In the genomic region with DNA sequence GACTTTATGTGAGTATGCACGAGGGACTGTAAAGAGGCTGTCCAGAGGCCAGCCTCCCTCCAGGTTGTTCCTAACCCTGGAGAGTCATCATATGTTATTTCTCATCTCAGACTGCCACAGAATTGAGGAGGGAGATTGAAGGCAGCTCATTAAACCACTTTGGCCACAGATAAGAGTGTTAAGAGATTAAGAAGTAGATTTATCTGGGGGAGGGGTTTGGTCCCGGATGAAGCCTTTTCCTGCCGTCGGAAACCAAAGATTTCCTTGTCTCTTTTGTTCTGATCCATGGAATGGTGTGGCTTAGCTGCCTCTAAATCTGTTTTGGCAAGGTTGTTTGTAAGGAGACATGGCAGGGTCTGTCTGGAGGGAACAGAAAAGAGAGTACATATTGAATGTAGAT, we compare ENCODE assay signal across 18 cellular contexts.
DNase-seq lines count a peak whose midpoint lies in the region; ATAC-seq and TF ChIP-seq lines count a peak whose summit lies in the region.
"Had no signal": no experiment of that assay in that cellular context is flagged by ENCODE, and none has a peak within 500 bp of the region (broad histone marks: within the 10 kb centered on the region; RNA-seq: fewer than 3 reads in every experiment).

No MANE protein-coding gene starts in this region.

- no peak overlapping the region for H2AFZ ChIP-seq in neural progenitor cell (replicated peaks)
- H2AFZ ChIP-seq: GM23248 had no signal

- TF ChIP-seq CTCF in neural progenitor cell (IDR thresholded peaks at IDR 0.05), result no peak

- H3K36me3 Mint-ChIP-seq in neural progenitor cell, result no peaks in the 10 kb centered on the region
- H3K36me3 Mint-ChIP-seq: CD14-positive monocyte; CD4-positive, alpha-beta memory T cell had no signal

- H3K4me1 ChIP-seq in neural progenitor cell, result peaks cover 23% of the 10 kb centered on the region
- H3K4me1 ChIP-seq: BLaER1, HAP-1 had no signal

- no peak overlapping the region for H3K4me3 ChIP-seq in neural progenitor cell
- H3K4me3 ChIP-seq: BLaER1, GM23248, HAP-1, K562 had no signal

- no peak for ATAC-seq in GM19397 (IDR thresholded peaks at IDR 0.05; ENCODE audit: unreplicated experiment)
- ATAC-seq: K562 had no signal

- H3K27ac Mint-ChIP-seq in neural progenitor cell, result no peak overlapping the region
- H3K27ac Mint-ChIP-seq: CD14-positive monocyte; CD4-positive, alpha-beta memory T cell had no signal

- no peaks in the 10 kb centered on the region for H3K9me3 Mint-ChIP-seq in neural progenitor cell

- H3K9ac ChIP-seq in neural progenitor cell, result no peak overlapping the region
- H3K9ac ChIP-seq: BLaER1, GM23248 had no signal

- H3F3A ChIP-seq in neural progenitor cell (ENCODE audit: low read depth), result no peaks in the 10 kb centered on the region

- H3K9me3 ChIP-seq in neural progenitor cell (ENCODE audit: low read depth), result no peaks in the 10 kb centered on the region
- H3K9me3 ChIP-seq: BLaER1, HAP-1 had no signal

- H3K4me2 ChIP-seq in neural progenitor cell, result no peak overlapping the region
- H3K4me2 ChIP-seq: BLaER1 had no signal

- H4K20me1 ChIP-seq in neural progenitor cell (ENCODE audit: low read depth), result peaks cover 36% of the 10 kb centered on the region

- no peak overlapping the region for H3K27ac ChIP-seq in neural progenitor cell
- H3K27ac ChIP-seq: BLaER1, GM23248 had no signal

- DNase-seq in D341Med (ENCODE audit: low spot score), result peak; percentile 51
- DNase-seq in NCI-H524 (lab: John Stamatoyannopoulos, UW), result peak; percentile 13 to 76
- DNase-seq in SK-N-DZ (ENCODE audit: low spot score), result peak; percentile 7
- DNase-seq in neural progenitor cell (ENCODE audit: low spot score), result peak; percentile 38
- no peak for DNase-seq in activated CD4-positive, alpha-beta T cell treated with anti-CD3 and anti-CD28 coated beads, Interleukin-2, amount 50 U/mL, for 4 hours
- DNase-seq in NCI-H526 treated with DMSO at 0.1 percent for 48 hours (lab: John Stamatoyannopoulos, UW), result no peak
- DNase-seq: 8988T; CD4-positive, alpha-beta memory T cell; DMS 273 treated with DMSO at 0.1 percent for 48 hours; DMS53; GDM1; GM23248; IMR-90 had no signal

- H3K79me2 ChIP-seq in neural progenitor cell (ENCODE audit: low read depth), result no peaks in the 10 kb centered on the region

- peaks cover 3% of the 10 kb centered on the region for H3K27me3 Mint-ChIP-seq in neural progenitor cell (ENCODE audit: insufficient read depth, low read depth)

- no peaks in the 10 kb centered on the region for H3K36me3 ChIP-seq in neural progenitor cell
- H3K36me3 ChIP-seq: BLaER1, HAP-1 had no signal

- no peak overlapping the region for H3K4me3 Mint-ChIP-seq in neural progenitor cell
- H3K4me3 Mint-ChIP-seq: CD14-positive monocyte; CD4-positive, alpha-beta memory T cell had no signal

- peaks cover 20% of the 10 kb centered on the region for H3K4me1 Mint-ChIP-seq in neural progenitor cell

- no peaks in the 10 kb centered on the region for H3K27me3 ChIP-seq in neural progenitor cell
- H3K27me3 ChIP-seq: BLaER1 had no signal

Comparison
In these comparisons a context has a peak if more than half of its experiments do, and no peak if none do; other contexts are left out.
1. DNase-seq: peak in D341Med (single experiment), NCI-H524 (2 of 2), SK-N-DZ (single experiment) and neural progenitor cell (single experiment); none in activated CD4-positive, alpha-beta T cell treated with anti-CD3 and anti-CD28 coated beads, Interleukin-2, amount 50 U/mL, for 4 hours (0 of 2) and NCI-H526 treated with DMSO at 0.1 percent for 48 hours (single experiment).